ENCODE assay signal across 11 cellular contexts in genomic region chr5:10301842-10302610, GRCh38. TPM values are rescaled to one million over a fixed set of nuclear protein-coding genes. Genes with fewer than 3 reads are reported as not detected.
DNase-seq lines count a peak whose midpoint lies in the region; ATAC-seq and TF ChIP-seq lines count a peak whose summit lies in the region.
"Had no signal": no experiment of that assay in that cellular context is flagged by ENCODE, and none has a peak within 500 bp of the region (broad histone marks: within the 10 kb centered on the region; RNA-seq: fewer than 3 reads in every experiment).

No MANE protein-coding gene starts in this region.

- POLR2A ChIA-PET in HCT116 (lab: Charles Lee) (no interaction called here), HEK293T (lab: Yijun Ruan, JAX) (interaction anchor here (1.5 kb wide), 1 partner anchor 51 kb away, joined by 5 read pairs; the partner anchor contains the start of gene MARCHF6)

- H3K36me3 Mint-ChIP-seq in activated naive CD4-positive, alpha-beta T cell treated with anti-CD3 and anti-CD28 coated beads, Interleukin-2, amount 50 U/mL, for 72 hours: peaks cover 0 to 1% of the 10 kb centered on the region in 2 donors

- intact Hi-C loops in HCT116 (cut with micrococcal nuclease) (no loop called here), Right ventricle myocardium superior (cut with DNase I) (no loop called here)

- no peaks in the 10 kb centered on the region for H4K20me1 ChIP-seq in HCT116 (ENCODE audit: insufficient read depth)

- ATAC-seq in HCT116 (peak; percentile 58), Right ventricle myocardium superior (ENCODE audit: poor library complexity) (peak; percentile 94), GM18870 (IDR thresholded peaks at IDR 0.05; ENCODE audit: unreplicated experiment) (no peak)
- no peak for ATAC-seq in activated naive CD4-positive, alpha-beta T cell treated with anti-CD3 and anti-CD28 coated beads, Interleukin-2, amount 50 U/mL, for 72 hours

- no peak overlapping the region for H3K27ac ChIP-seq in HCT116 (ENCODE audit: low read depth, low read length)
- peak overlapping the region in 3 of 4 donors; percentile 67 to 94 (median 90) for H3K27ac ChIP-seq in Peyer's patch
- H3K27ac ChIP-seq: neural progenitor cell had no signal

- H3K4me1 ChIP-seq in HCT116 (ENCODE audit: control insufficient read depth in 1 of 2, insufficient read depth in 2 of 2, low read length in 2 of 2) (peaks cover 26 to 33% of the 10 kb centered on the region in 2 experiments), Peyer's patch (peaks cover 0 to 23% (median 0%) of the 10 kb centered on the region in 4 donors)

- H3K4me2 ChIP-seq in HCT116 (ENCODE audit: low read length): peak overlapping the region; percentile 29
- H3K4me2 ChIP-seq: neural progenitor cell had no signal

- H2AFZ ChIP-seq in HCT116 (ENCODE audit: low read depth, low read length, poor library complexity, severe bottlenecking): no peak overlapping the region
- H2AFZ ChIP-seq: neural progenitor cell had no signal

- H3K79me2 ChIP-seq in HCT116 (ENCODE audit: insufficient read depth, low read length): peaks cover 36% of the 10 kb centered on the region

- H3K9me3 Mint-ChIP-seq in activated naive CD4-positive, alpha-beta T cell treated with anti-CD3 and anti-CD28 coated beads, Interleukin-2, amount 50 U/mL, for 72 hours: no peaks in the 10 kb centered on the region
- H3K9me3 Mint-ChIP-seq: activated CD4-positive, alpha-beta T cell treated with anti-CD3 and anti-CD28 coated beads, Interleukin-2, amount 10 ng/mL, durations not matched to agents 24 days and 14 days; neural progenitor cell had no signal

- RAD21 ChIA-PET in HCT116 (lab: Charles Lee; ENCODE audit: low non-redundant PET in 1 of 2, low total read pairs in 2 of 2, uncharacterized antibody in 2 of 2, unreplicated experiment in 2 of 2): no interaction called here

- H3K9ac ChIP-seq in HCT116 (ENCODE audit: low read length): no peak overlapping the region
- H3K9ac ChIP-seq: neural progenitor cell had no signal

- H3K36me3 ChIP-seq in HCT116 (ENCODE audit: control insufficient read depth in 1 of 2, insufficient read depth in 2 of 2, low read length in 2 of 2): no peaks in the 10 kb centered on the region
- no peaks in the 10 kb centered on the region for H3K36me3 ChIP-seq in Peyer's patch
- H3K36me3 ChIP-seq: neural progenitor cell had no signal

- no peak for TF ChIP-seq POLR2A in HCT116 (IDR thresholded peaks at IDR 0.05; ENCODE audit: borderline replicate concordance, extremely low read depth, insufficient read depth, insufficient read length)
- TF ChIP-seq POLR2A in Peyer's patch (IDR thresholded peaks at IDR 0.05): peak; percentile 51 to 88

- H3K27me3 ChIP-seq in HCT116 (ENCODE audit: insufficient read depth, low read length): no peaks in the 10 kb centered on the region
- H3K27me3 ChIP-seq in Peyer's patch: no peaks in the 10 kb centered on the region

- H3K9me3 ChIP-seq in HCT116 (ENCODE audit: control insufficient read depth in 1 of 2, insufficient read depth in 1 of 2, low read depth in 1 of 2, low read length in 2 of 2): no peaks in the 10 kb centered on the region
- no peaks in the 10 kb centered on the region for H3K9me3 ChIP-seq in Peyer's patch

- CTCF ChIA-PET in HCT116 (lab: Charles Lee): no interaction called here
- CTCF ChIA-PET in HEK293T (lab: Yijun Ruan, JAX): no interaction called here

- TF ChIP-seq CTCF in HCT116 (IDR thresholded peaks at IDR 0.05 in 2 of 3, conservative IDR thresholded peaks at IDR 0.05 in 1 of 3; ENCODE audit: borderline replicate concordance in 1 of 3, insufficient read depth in 1 of 3, low read depth in 2 of 3, low read length in 2 of 3): no peak
- TF ChIP-seq CTCF in Peyer's patch (IDR thresholded peaks at IDR 0.05): no peak
- TF ChIP-seq CTCF in retinal pigment epithelial cell (conservative IDR thresholded peaks at IDR 0.05; ENCODE audit: low read depth, low read length): no peak

- no peak overlapping the region for H3K4me3 ChIP-seq in HCT116 (replicated peaks in 1 of 2; ENCODE audit: low read depth in 1 of 2, low read length in 2 of 2)
- H3K4me3 ChIP-seq in Peyer's patch: peak overlapping the region in 2 of 4 donors; percentile 7 to 42
- H3K4me3 ChIP-seq in retinal pigment epithelial cell (ENCODE audit: low read length): no peak overlapping the region
- H3K4me3 ChIP-seq: neural progenitor cell had no signal

- DNase-seq in HCT116 (ENCODE audit: low read depth, low spot score): no peak
- peak in 2 of 3 donors; percentile 94 to 97 for DNase-seq in Peyer's patch
- DNase-seq in Right ventricle myocardium superior: peak; percentile 91
- DNase-seq in retinal pigment epithelial cell (ENCODE audit: low read depth): peak; percentile 52
- DNase-seq in activated naive CD4-positive, alpha-beta T cell treated with anti-CD3 and anti-CD28 coated beads, Interleukin-2, amount 50 U/mL, for 72 hours (ENCODE audit: low spot score in 2 of 2): no peak
- DNase-seq in HEK293T (ENCODE audit: extremely low spot score): no peak
- no peak for DNase-seq in NCI-H1694 treated with DMSO at 0.1 percent for 48 hours (lab: John Stamatoyannopoulos, UW)
- DNase-seq: activated CD4-positive, alpha-beta T cell treated with anti-CD3 and anti-CD28 coated beads, Interleukin-2, amount 10 ng/mL, durations not matched to agents 24 days and 14 days; NK-92 treated with Interleukin-12 subunit alpha and Interleukin-12 subunit beta, amount 100 ng/mL, for 24 hours had no signal

- H3K27ac Mint-ChIP-seq in activated naive CD4-positive, alpha-beta T cell treated with anti-CD3 and anti-CD28 coated beads, Interleukin-2, amount 50 U/mL, for 72 hours: no peak overlapping the region
- H3K27ac Mint-ChIP-seq: activated CD4-positive, alpha-beta T cell treated with anti-CD3 and anti-CD28 coated beads, Interleukin-2, amount 10 ng/mL, durations not matched to agents 24 days and 14 days; neural progenitor cell had no signal

- TF ChIP-seq RAD21 in HCT116 (IDR thresholded peaks at IDR 0.05; ENCODE audit: low read depth): no peak

- H3K9me2 ChIP-seq in HCT116 (ENCODE audit: insufficient read depth): no peaks in the 10 kb centered on the region

- no TSS peak for BruUV-seq in HCT116 (replicated peaks; lab: Mats Ljungman, UMichigan)

TF ChIP-seq in HCT116, 20 proteins besides CTCF, POLR2A, EP300 and RAD21:
- TF ChIP-seq ZFX (IDR thresholded peaks at IDR 0.05) (no peak), MAX (IDR thresholded peaks at IDR 0.05) (peak; percentile 73; the same call in 1 of the 2 replicates), SP1 (IDR thresholded peaks at IDR 0.05; ENCODE audit: low read depth) (peak; percentile 18; the same call in 1 of the 2 replicates), ZNF274 (IDR thresholded peaks at IDR 0.05; ENCODE audit: low read depth, low read length) (no peak), ELF1 (IDR thresholded peaks at IDR 0.05; ENCODE audit: borderline replicate concordance, low read depth) (no peak)
TF ChIP-seq in HCT116: peak in this region for 2.

TF ChIP-seq in HEK293T, 16 proteins besides CTCF, POLR2A, EP300 and RAD21:
- no peak for TF ChIP-seq SP1 (IDR thresholded peaks at IDR 0.05)
- TF ChIP-seq NFRKB (IDR thresholded peaks at IDR 0.05): no peak
- no peak for TF ChIP-seq FOXK2 (IDR thresholded peaks at IDR 0.05)
- TF ChIP-seq FOXM1 (IDR thresholded peaks at IDR 0.05; ENCODE audit: borderline replicate concordance): no peak
- TF ChIP-seq PKNOX1 (IDR thresholded peaks at IDR 0.05): no peak
- TF ChIP-seq ZNF384 (IDR thresholded peaks at IDR 0.05): no peak
- TF ChIP-seq BHLHE40 (IDR thresholded peaks at IDR 0.05; ENCODE audit: borderline replicate concordance): no peak
- no peak for TF ChIP-seq TARDBP (IDR thresholded peaks at IDR 0.05)
- TF ChIP-seq ELF4 (IDR thresholded peaks at IDR 0.05): no peak
- TF ChIP-seq CTBP1 (IDR thresholded peaks at IDR 0.05; ENCODE audit: borderline replicate concordance): no peak
- no peak for TF ChIP-seq SUZ12 (IDR thresholded peaks at IDR 0.05)
TF ChIP-seq in HEK293T: peak in this region for 0.

RNA-seq across cellular contexts. Expression of gene CMBL, which starts 5.7 kb away (rescaled TPM):
- total RNA-seq in HCT116 (2021; ENCODE audit: unreplicated experiment) (51.0 TPM), Peyer's patch (100 to 1,000 TPM in 3 of 4 donors, 10 to 100 TPM in 1; 17.3 to 166 (median 120) TPM), Right ventricle myocardium superior (50.0 TPM)
- 61.6 and 65.5 TPM in 2 replicates for polyA plus RNA-seq in HCT116 (2012)
- total RNA-seq in activated naive CD4-positive, alpha-beta T cell treated with anti-CD3 and anti-CD28 coated beads, Interleukin-2, amount 50 U/mL, for 72 hours: 1 to 10 TPM in 1 of 2 donors, under 1 TPM in 1; 0.80 to 1.7 TPM

RNA-seq across cellular contexts. Expression of gene MARCHF6, which starts 51.5 kb away (rescaled TPM):
- total RNA-seq in HCT116 (2021; ENCODE audit: unreplicated experiment): 144 TPM
- polyA plus RNA-seq in HCT116 (2012): 80.6 and 81.7 TPM in 2 replicates
- 100 to 1,000 TPM in 3 of 4 donors, 10 to 100 TPM in 1; 88.3 to 228 (median 174) TPM for total RNA-seq in Peyer's patch
- total RNA-seq in Right ventricle myocardium superior: 170 TPM
- total RNA-seq in activated naive CD4-positive, alpha-beta T cell treated with anti-CD3 and anti-CD28 coated beads, Interleukin-2, amount 50 U/mL, for 72 hours: 100 to 1,000 TPM in 1 of 2 donors, 10 to 100 TPM in 1; 96.3 to 115 TPM

RNA-seq across cellular contexts. Expression of gene CCT5, which starts 51.9 kb away (rescaled TPM):
- total RNA-seq in HCT116 (2021; ENCODE audit: unreplicated experiment) (489 TPM), Peyer's patch (100 to 1,000 TPM in 1 of 4 donors, 10 to 100 TPM in 3; 61.9 to 113 (median 81.0) TPM), Right ventricle myocardium superior (92.8 TPM)
- polyA plus RNA-seq in HCT116 (2012): 494 and 628 TPM in 2 replicates
- 100 to 1,000 TPM; 347 to 353 TPM for total RNA-seq in activated naive CD4-positive, alpha-beta T cell treated with anti-CD3 and anti-CD28 coated beads, Interleukin-2, amount 50 U/mL, for 72 hours

RNA-seq across cellular contexts. Expression of gene ATPSCKMT, which starts 52.3 kb away (rescaled TPM):
- 19.0 TPM for total RNA-seq in HCT116 (2021; ENCODE audit: unreplicated experiment)
- polyA plus RNA-seq in HCT116 (2012): 7.8 and 11.2 TPM in 2 replicates
- total RNA-seq in Peyer's patch: 10 to 100 TPM; 14.9 to 25.6 (median 21.3) TPM
- 18.1 TPM for total RNA-seq in Right ventricle myocardium superior
- total RNA-seq in activated naive CD4-positive, alpha-beta T cell treated with anti-CD3 and anti-CD28 coated beads, Interleukin-2, amount 50 U/mL, for 72 hours: 10 to 100 TPM; 16.9 to 20.9 TPM

Comparison
In these comparisons a context has a peak if more than half of its experiments do, and no peak if none do; other contexts are left out.
1. ATAC-seq: peak in HCT116 (single experiment) and Right ventricle myocardium superior (single experiment); none in GM18870 (single experiment) and activated naive CD4-positive, alpha-beta T cell treated with anti-CD3 and anti-CD28 coated beads, Interleukin-2, amount 50 U/mL, for 72 hours (0 of 2).
2. DNase-seq: peak in Peyer's patch (2 of 3), Right ventricle myocardium superior (single experiment) and retinal pigment epithelial cell (single experiment); none in HCT116 (single experiment), activated naive CD4-positive, alpha-beta T cell treated with anti-CD3 and anti-CD28 coated beads, Interleukin-2, amount 50 U/mL, for 72 hours (0 of 2), HEK293T (single experiment) and NCI-H1694 treated with DMSO at 0.1 percent for 48 hours (single experiment).
3. RNA of gene CMBL, which starts 5.7 kb away (total RNA-seq): 17.3 to 166 TPM in Peyer's patch, 51.0 TPM in HCT116 (single experiment) and 50.0 TPM in Right ventricle myocardium superior (single experiment); 0.80 to 1.7 TPM in activated naive CD4-positive, alpha-beta T cell treated with anti-CD3 and anti-CD28 coated beads, Interleukin-2, amount 50 U/mL, for 72 hours; every median in the first group is over 4 times any median in the second.